16 cellular contexts compared by ENCODE assay signal in genomic region chr3:148178508-148178907, GRCh38.
DNase-seq lines count a peak whose midpoint lies in the region; ATAC-seq and TF ChIP-seq lines count a peak whose summit lies in the region.
"Had no signal": no experiment of that assay in that cellular context is flagged by ENCODE, and none has a peak within 500 bp of the region (broad histone marks: within the 10 kb centered on the region; RNA-seq: fewer than 3 reads in every experiment).

No MANE protein-coding gene starts in this region.

- H3T11ph ChIP-seq in H9 (ENCODE audit: low read length): no peak overlapping the region

- H3K9me3 ChIP-seq in neural progenitor cell (ENCODE audit: low read depth) (no peaks in the 10 kb centered on the region), T-helper 17 cell (ENCODE audit: control insufficient read depth, low read length, poor library complexity, severe bottlenecking) (no peaks in the 10 kb centered on the region), H9 (ENCODE audit: control insufficient read depth, low read depth, low read length) (no peaks in the 10 kb centered on the region)
- H3K9me3 ChIP-seq: SK-N-SH, testis had no signal

- no peak overlapping the region for H3K4ac ChIP-seq in H9 (ENCODE audit: low read depth, low read length)

- H3K27ac ChIP-seq in neural progenitor cell: no peak overlapping the region
- H3K27ac ChIP-seq in H9 (ENCODE audit: insufficient read length, low read depth, low read length): no peak overlapping the region
- H3K27ac ChIP-seq: C4-2B, testis had no signal

- H3K4me2 ChIP-seq in neural progenitor cell: no peak overlapping the region
- no peak overlapping the region for H3K4me2 ChIP-seq in H9 (ENCODE audit: insufficient read depth, insufficient read length, low read length)
- H3K4me2 ChIP-seq: SK-N-SH had no signal

- H4K5ac ChIP-seq in H9 (ENCODE audit: insufficient read length, low read depth, low read length): no peak overlapping the region

- H3K36me3 ChIP-seq in neural progenitor cell: no peaks in the 10 kb centered on the region

- H3K14ac ChIP-seq in H9 (ENCODE audit: insufficient read depth, low read length): no peak overlapping the region

- DNase-seq in LNCaP clone FGC (ENCODE audit: low read depth): peak; percentile 35
- peak; percentile 17 for DNase-seq in NCI-H526 treated with DMSO at 0.1 percent for 48 hours (lab: John Stamatoyannopoulos, UW)
- peak; percentile 41 for DNase-seq in choroid plexus epithelial cell (ENCODE audit: low read depth)
- peak; percentile 24 for DNase-seq in neural progenitor cell (ENCODE audit: low spot score)
- no peak for DNase-seq in T-helper 17 cell
- no peak for DNase-seq in H9
- DNase-seq in NCI-H1048 (lab: John Stamatoyannopoulos, UW): no peak
- DNase-seq: activated T-cell treated with anti-CD3 and anti-CD28 coated beads, Interleukin-2, amount 50 U/mL, for 1 hour; glutamatergic neuron; KBM-7; NCI-H524 treated with DMSO at 0.1 percent for 48 hours; SK-N-SH; small intestine; testis had no signal

- no peak overlapping the region for H2BK20ac ChIP-seq in H9 (ENCODE audit: low read depth, low read length, poor library complexity, severe bottlenecking)

- H3K4me3 Mint-ChIP-seq in neural progenitor cell (no peak overlapping the region), T-helper 17 cell (no peak overlapping the region), H9 (no peak overlapping the region)

- H3K27ac Mint-ChIP-seq in neural progenitor cell (no peak overlapping the region), T-helper 17 cell (no peak overlapping the region), H9 (no peak overlapping the region)

- no peak overlapping the region for H3K18ac ChIP-seq in H9 (ENCODE audit: insufficient read length, low read depth, low read length)

- H4K8ac ChIP-seq in H9 (replicated peaks; ENCODE audit: insufficient read length, low read depth, low read length): no peak overlapping the region

- H3K23me2 ChIP-seq in H9 (ENCODE audit: insufficient read length, low read depth, low read length, poor library complexity, severe bottlenecking): no peaks in the 10 kb centered on the region

- H2AFZ ChIP-seq in neural progenitor cell (replicated peaks): no peak overlapping the region
- no peak overlapping the region for H2AFZ ChIP-seq in H9 (ENCODE audit: low read length)

- no peak overlapping the region for H4K91ac ChIP-seq in H9 (ENCODE audit: insufficient read length, low read depth, low read length)

- H3K4me1 ChIP-seq in neural progenitor cell (no peaks in the 10 kb centered on the region), H9 (ENCODE audit: insufficient read depth, low read length) (no peaks in the 10 kb centered on the region)
- H3K4me1 ChIP-seq: testis had no signal

- no peaks in the 10 kb centered on the region for H3K27me3 ChIP-seq in neural progenitor cell
- no peaks in the 10 kb centered on the region for H3K27me3 ChIP-seq in H9 (ENCODE audit: insufficient read depth, low read length)
- H3K27me3 ChIP-seq: testis had no signal

- H2AK5ac ChIP-seq in H9 (ENCODE audit: insufficient read length, low read length): no peak overlapping the region

- H3K79me1 ChIP-seq in H9 (ENCODE audit: insufficient read depth, low read depth, low read length, poor library complexity, severe bottlenecking): no peaks in the 10 kb centered on the region

- no peak overlapping the region for H2BK120ac ChIP-seq in H9 (ENCODE audit: low read depth, low read length, poor library complexity, severe bottlenecking)

- H4K20me1 ChIP-seq in neural progenitor cell (ENCODE audit: low read depth): no peaks in the 10 kb centered on the region
- no peaks in the 10 kb centered on the region for H4K20me1 ChIP-seq in H9 (ENCODE audit: control insufficient read depth, insufficient read depth, insufficient read length)

- H3K79me2 ChIP-seq in neural progenitor cell (ENCODE audit: low read depth) (no peaks in the 10 kb centered on the region), H9 (ENCODE audit: insufficient read depth, low read length) (no peaks in the 10 kb centered on the region)

- no peak overlapping the region for H2BK12ac ChIP-seq in H9 (ENCODE audit: insufficient read length, low read depth, low read length)

- H3K27me3 Mint-ChIP-seq in neural progenitor cell (ENCODE audit: insufficient read depth, low read depth): no peaks in the 10 kb centered on the region
- no peaks in the 10 kb centered on the region for H3K27me3 Mint-ChIP-seq in T-helper 17 cell
- no peaks in the 10 kb centered on the region for H3K27me3 Mint-ChIP-seq in H9 (ENCODE audit: low read depth)

- H3F3A ChIP-seq in neural progenitor cell (ENCODE audit: low read depth): no peaks in the 10 kb centered on the region

- no CpG with 5 or more reads among the region's 3 CpGs for WGBS in H9 (ENCODE audit: extremely low coverage, insufficient read length, low lambda C conversion rate)

- H3K36me3 Mint-ChIP-seq in neural progenitor cell (peaks cover 14% of the 10 kb centered on the region), T-helper 17 cell (ENCODE audit: low read depth) (no peaks in the 10 kb centered on the region), H9 (ENCODE audit: insufficient read depth in 1 of 3, low read depth in 3 of 3) (no peaks in the 10 kb centered on the region)

- H2BK15ac ChIP-seq in H9 (ENCODE audit: low read depth, low read length): no peak overlapping the region

- H3K4me1 Mint-ChIP-seq in neural progenitor cell (peaks cover 8% of the 10 kb centered on the region), T-helper 17 cell (no peaks in the 10 kb centered on the region), H9 (peaks cover 7% of the 10 kb centered on the region in 2 experiments)

- TF ChIP-seq CTCF in LNCaP clone FGC (IDR thresholded peaks at IDR 0.05; ENCODE audit: control insufficient read depth, extremely low read depth, insufficient read depth) (no peak), choroid plexus epithelial cell (conservative IDR thresholded peaks at IDR 0.05; ENCODE audit: low read depth, low read length) (no peak), neural progenitor cell (IDR thresholded peaks at IDR 0.05) (no peak), H9 (conservative IDR thresholded peaks at IDR 0.05) (no peak)

- H3K9ac ChIP-seq in neural progenitor cell (no peak overlapping the region), H9 (ENCODE audit: extremely low read depth, insufficient read length, low read length) (no peak overlapping the region)
- H3K9ac ChIP-seq: SK-N-SH had no signal

- no peak overlapping the region for H3K56ac ChIP-seq in H9 (ENCODE audit: insufficient read length, low read depth, low read length)

- no peak overlapping the region for H2BK5ac ChIP-seq in H9 (ENCODE audit: insufficient read length, low read length)

- H3K23ac ChIP-seq in H9 (ENCODE audit: insufficient read length, low read depth, low read length): no peak overlapping the region

- peaks cover 19% of the 10 kb centered on the region for H3K9me3 Mint-ChIP-seq in neural progenitor cell
- H3K9me3 Mint-ChIP-seq in H9: no peaks in the 10 kb centered on the region

- no peak for ATAC-seq in HG02852 (IDR thresholded peaks at IDR 0.05; ENCODE audit: unreplicated experiment)
- ATAC-seq in T-helper 17 cell: no peak

- H3K4me3 ChIP-seq in LNCaP clone FGC (ENCODE audit: low read depth, low read length): no peak overlapping the region
- H3K4me3 ChIP-seq in choroid plexus epithelial cell (ENCODE audit: low read depth, low read length): no peak overlapping the region
- H3K4me3 ChIP-seq in neural progenitor cell: no peak overlapping the region
- H3K4me3 ChIP-seq: testis had no signal

Comparison
In these comparisons a context has a peak if more than half of its experiments do, and no peak if none do; other contexts are left out.
1. DNase-seq: peak in LNCaP clone FGC (single experiment), NCI-H526 treated with DMSO at 0.1 percent for 48 hours (single experiment), choroid plexus epithelial cell (single experiment) and neural progenitor cell (single experiment); none in T-helper 17 cell (0 of 3), H9 (single experiment) and NCI-H1048 (single experiment).